27 cellular contexts compared by ENCODE assay signal in genomic region chr1:170725326-170725725, GRCh38.
"Had no signal": no experiment of that assay in that cellular context is flagged by ENCODE, and none has a peak within 500 bp of the region (broad histone marks: within the 10 kb centered on the region; RNA-seq: fewer than 3 reads in every experiment).

No MANE protein-coding gene starts in this region.

- H3K27me3 ChIP-seq: neural progenitor cell, ovary, right lobe of liver, sigmoid colon, stomach, thyroid gland, tibial nerve, upper lobe of left lung, vagina had no signal

- H3K9me3 ChIP-seq: ovary, right lobe of liver, sigmoid colon, stomach, thoracic aorta, thyroid gland, upper lobe of left lung, vagina had no signal

- DNase-seq: naive thymus-derived CD4-positive, alpha-beta T cell; natural killer cell; occipital lobe; ovary; posterior cingulate gyrus; retina; right cardiac atrium; right lobe of liver; sigmoid colon; small intestine; stimulated activated CD4-positive, alpha-beta T cell treated with anti-CD3 and anti-CD28 coated beads, Interleukin-15, amount 100 ng/mL, for 24 hours; stimulated activated CD4-positive, alpha-beta T cell treated with anti-CD3 and anti-CD28 coated beads, Interleukin-2, amount 100 ng/mL, for 24 hours; stimulated activated CD4-positive, alpha-beta T cell treated with anti-CD3 and anti-CD28 coated beads, Interleukin-2, amount 100 ng/mL, for 48 hours; stimulated activated CD4-positive, alpha-beta T cell treated with anti-CD3 and anti-CD28 coated beads, Interleukin-4, amount 100 ng/mL, for 24 hours; stimulated activated naive B cell treated with anti-CD40 and anti-IgM and Interleukin-4, amounts not matched to agents 10 μg/mL and 1 μg/mL and 100 μg/mL, for 72 hours; stimulated activated naive CD4-positive, alpha-beta T cell treated with Interleukin-2 at 50 U/mL for 16 hours; stomach; thyroid gland; trophoblast cell; upper lobe of left lung had no signal

- FAIRE-seq: small intestine, urothelium cell line had no signal

- ATAC-seq: naive thymus-derived CD4-positive, alpha-beta T cell; natural killer cell; right cardiac atrium; right lobe of liver; stimulated activated effector memory CD8-positive, alpha-beta T cell treated with anti-CD3 and anti-CD28 coated beads, Interleukin-12 subunit alpha, Interleukin-12 subunit beta, amount 100 ng/mL, for 72 hours; stimulated activated naive B cell treated with anti-CD40 and anti-IgM and Interleukin-4, amounts not matched to agents 10 μg/mL and 1 μg/mL and 100 μg/mL, for 72 hours had no signal

- H3K36me3 ChIP-seq: neural progenitor cell, ovary, right lobe of liver, sigmoid colon, stomach, thyroid gland had no signal

- H3K4me1 ChIP-seq: neural progenitor cell, parathyroid adenoma, right lobe of liver, sigmoid colon, stomach, upper lobe of left lung had no signal

- H3K4me3 ChIP-seq: neural progenitor cell, ovary, right lobe of liver, sigmoid colon, stomach, thoracic aorta, thyroid gland, tibial nerve, upper lobe of left lung, vagina had no signal

- H3K27ac ChIP-seq: neural progenitor cell, ovary, parathyroid adenoma, right lobe of liver, sigmoid colon, stomach, thoracic aorta, thyroid gland, tibial nerve, upper lobe of left lung, vagina had no signal
